Comparison of ENCODE assay signal across 19 cellular contexts in genomic region chr5:72841756-72842535, GRCh38. TPM values are rescaled to one million over a fixed set of nuclear protein-coding genes. Genes with fewer than 3 reads are reported as not detected.
DNase-seq lines count a peak whose midpoint lies in the region; ATAC-seq and TF ChIP-seq lines count a peak whose summit lies in the region.
"Had no signal": no experiment of that assay in that cellular context is flagged by ENCODE, and none has a peak within 500 bp of the region (broad histone marks: within the 10 kb centered on the region; RNA-seq: fewer than 3 reads in every experiment).

No MANE protein-coding gene starts in this region.

- no peak overlapping the region for H3K4me3 Mint-ChIP-seq in CD4-positive, alpha-beta T cell
- H3K4me3 Mint-ChIP-seq: activated CD4-positive, alpha-beta memory T cell treated with anti-CD3 and anti-CD28 coated beads, Interleukin-2, amount 10 ng/mL, durations not matched to agents 7 days and 5 days; activated naive CD4-positive, alpha-beta T cell treated with anti-CD3 and anti-CD28 coated beads, Interleukin-2, amount 50 U/mL, for 24 hours; activated T-cell treated with anti-CD3 and anti-CD28 coated beads, Interleukin-2, amount 50 U/mL, for 4 hours had no signal

- POLR2A ChIA-PET in CD4-positive, alpha-beta T cell (lab: Charles Lee) = interaction anchor here (1.4 kb wide), 1 partner anchor 24 kb away, joined by 7 read pairs; no protein-coding TSS in a partner anchor

- ATAC-seq in activated CD4-positive, CD25-positive, alpha-beta regulatory T cell treated with anti-CD3 and anti-CD28 coated beads, Interleukin-2, amount 50 U/mL, for 24 hours = no peak
- no peak for ATAC-seq in CD4-positive, alpha-beta T cell (ENCODE audit: poor library complexity)
- no peak for ATAC-seq in GM19035 (IDR thresholded peaks at IDR 0.05; ENCODE audit: unreplicated experiment)
- ATAC-seq: Right ventricle myocardium inferior had no signal

- peak; percentile 14 for DNase-seq in AG20443 (ENCODE audit: low spot score)
- peak; percentile 35 for DNase-seq in NCI-H226
- DNase-seq in brain microvascular endothelial cell = peak; percentile 41
- DNase-seq in myocyte (ENCODE audit: low read depth) = peak; percentile 25
- no peak for DNase-seq in CD4-positive, alpha-beta T cell
- DNase-seq in NCI-H1694 treated with DMSO at 0.1 percent for 48 hours (lab: John Stamatoyannopoulos, UW) = no peak
- DNase-seq: activated CD4-positive, alpha-beta memory T cell treated with anti-CD3 and anti-CD28 coated beads, Interleukin-2, amount 10 ng/mL, durations not matched to agents 7 days and 5 days; activated T-cell treated with anti-CD3 and anti-CD28 coated beads, Interleukin-2, amount 50 U/mL, for 4 hours; COR-L47; glutamatergic neuron; NCI-H146; stimulated activated CD4-positive, alpha-beta T cell treated with anti-CD3 and anti-CD28 coated beads, Interleukin-4, amount 100 ng/mL, for 24 hours; WERI-Rb-1 had no signal

- H3K27ac ChIP-seq in brain microvascular endothelial cell = peak overlapping the region; percentile 67
- no peak overlapping the region for H3K27ac ChIP-seq in CD4-positive, alpha-beta T cell (ENCODE audit: low read depth, low read length)
- H3K27ac ChIP-seq: parathyroid adenoma, skin epidermis, WERI-Rb-1 had no signal

- intact Hi-C loops in CD4-positive, alpha-beta T cell (cut with DNase I, micrococcal nuclease) = loop anchor here in 1 of 2 experiments (10.0 kb wide), 2 partner anchors 113 to 537 kb away; partner anchors contain the start of gene FCHO2

- H3K36me3 ChIP-seq in brain microvascular endothelial cell (replicated peaks) = no peaks in the 10 kb centered on the region
- H3K36me3 ChIP-seq: WERI-Rb-1 had no signal

- peaks cover 34% of the 10 kb centered on the region for H3K4me1 Mint-ChIP-seq in CD4-positive, alpha-beta T cell (ENCODE audit: low read depth)

- in situ Hi-C loops in brain microvascular endothelial cell (cut with HindIII; ENCODE audit: low pct_ligation_motif_present, low sequenced_read_pairs) = loop anchor here (25.0 kb wide), 1 partner anchor 480 kb away; no protein-coding TSS in a partner anchor

- H3K36me3 Mint-ChIP-seq in CD4-positive, alpha-beta T cell (ENCODE audit: low read depth) = no peaks in the 10 kb centered on the region
- H3K36me3 Mint-ChIP-seq: activated naive CD4-positive, alpha-beta T cell treated with anti-CD3 and anti-CD28 coated beads, Interleukin-2, amount 50 U/mL, for 24 hours had no signal

- H3K27me3 ChIP-seq in brain microvascular endothelial cell (replicated peaks) = no peaks in the 10 kb centered on the region
- H3K27me3 ChIP-seq in CD4-positive, alpha-beta T cell (ENCODE audit: control insufficient read depth, insufficient read depth, low read length) = no peaks in the 10 kb centered on the region

- no peaks in the 10 kb centered on the region for H3K9me3 Mint-ChIP-seq in CD4-positive, alpha-beta T cell
- H3K9me3 Mint-ChIP-seq: activated CD4-positive, alpha-beta memory T cell treated with anti-CD3 and anti-CD28 coated beads, Interleukin-2, amount 10 ng/mL, durations not matched to agents 7 days and 5 days; activated naive CD4-positive, alpha-beta T cell treated with anti-CD3 and anti-CD28 coated beads, Interleukin-2, amount 50 U/mL, for 24 hours; activated T-cell treated with anti-CD3 and anti-CD28 coated beads, Interleukin-2, amount 50 U/mL, for 4 hours had no signal

- no peak for TF ChIP-seq CTCF in brain microvascular endothelial cell (IDR thresholded peaks at IDR 0.05; ENCODE audit: low read depth, low read length, missing control alignments)
- no peak for TF ChIP-seq CTCF in CD4-positive, alpha-beta T cell (IDR thresholded peaks at IDR 0.05)

- no peak overlapping the region for H3K4me3 ChIP-seq in brain microvascular endothelial cell (ENCODE audit: low read depth, low read length)
- H3K4me3 ChIP-seq: skin epidermis had no signal

- no peaks in the 10 kb centered on the region for H3K9me3 ChIP-seq in CD4-positive, alpha-beta T cell (ENCODE audit: control insufficient read depth, low read length)

- no peak overlapping the region for H3K27ac Mint-ChIP-seq in CD4-positive, alpha-beta T cell
- H3K27ac Mint-ChIP-seq: activated CD4-positive, alpha-beta memory T cell treated with anti-CD3 and anti-CD28 coated beads, Interleukin-2, amount 10 ng/mL, durations not matched to agents 7 days and 5 days; activated naive CD4-positive, alpha-beta T cell treated with anti-CD3 and anti-CD28 coated beads, Interleukin-2, amount 50 U/mL, for 24 hours had no signal

- CTCF ChIA-PET in CD4-positive, alpha-beta T cell (lab: Charles Lee) = interaction anchor here (1.3 kb wide), 1 partner anchor 57 kb away, joined by 3 read pairs; no protein-coding TSS in a partner anchor

- H3K27me3 Mint-ChIP-seq in CD4-positive, alpha-beta T cell = no peaks in the 10 kb centered on the region
- H3K27me3 Mint-ChIP-seq: activated naive CD4-positive, alpha-beta T cell treated with anti-CD3 and anti-CD28 coated beads, Interleukin-2, amount 50 U/mL, for 24 hours had no signal

RNA-seq across cellular contexts. Expression of gene TNPO1, which starts 25.5 kb away (rescaled TPM):
- total RNA-seq in myocyte = 295 and 409 TPM in 2 replicates
- polyA plus RNA-seq in myocyte (2012) = 79.9 TPM
- total RNA-seq in CD4-positive, alpha-beta T cell = 10 to 100 TPM; 69.6 to 74.7 TPM

Comparison
In these comparisons a context has a peak if more than half of its experiments do, and no peak if none do; other contexts are left out.
1. DNase-seq: peak in AG20443 (single experiment), NCI-H226 (single experiment), brain microvascular endothelial cell (single experiment) and myocyte (single experiment); none in CD4-positive, alpha-beta T cell (0 of 10) and NCI-H1694 treated with DMSO at 0.1 percent for 48 hours (single experiment).